Comparison of ENCODE assay signal across 14 cellular contexts in the genomic region with DNA sequence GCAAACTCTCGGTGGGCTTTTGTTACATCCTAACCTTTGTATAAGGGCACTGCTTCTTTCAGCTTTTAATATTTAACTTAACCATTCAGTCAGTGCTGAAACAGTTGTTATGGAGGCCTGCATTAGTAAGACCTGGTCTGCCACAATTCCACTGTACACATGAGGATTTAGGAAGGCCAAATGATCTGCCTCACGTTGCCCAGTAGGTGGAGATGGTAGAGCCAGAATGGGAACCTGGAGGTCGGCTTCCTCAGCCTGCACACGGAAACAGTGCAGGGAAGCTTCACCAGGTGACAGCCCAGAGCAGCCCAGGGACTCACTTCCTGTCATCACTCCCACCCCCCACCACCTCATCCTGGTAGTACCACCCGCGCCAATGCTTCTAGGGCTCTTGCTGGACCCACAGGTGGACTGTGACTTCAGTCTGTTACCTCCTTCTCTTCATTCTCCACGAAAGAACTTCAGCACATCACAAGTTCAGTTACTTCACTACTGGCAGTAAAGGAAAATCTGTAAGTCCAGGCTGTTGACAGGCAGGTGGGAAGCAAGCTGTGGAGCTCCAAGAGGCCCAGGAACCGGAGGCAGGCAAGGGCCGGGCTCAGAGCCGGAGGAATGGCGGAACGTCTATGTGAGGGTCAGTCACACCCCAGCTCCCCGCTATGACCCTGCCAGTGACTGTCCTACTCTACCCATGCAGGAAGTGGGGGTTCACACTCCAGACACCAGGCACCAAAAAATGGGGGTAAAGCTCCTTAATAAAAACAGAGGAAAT.
DNase-seq lines count a peak whose midpoint lies in the region; ATAC-seq and TF ChIP-seq lines count a peak whose summit lies in the region.
"Had no signal": no experiment of that assay in that cellular context is flagged by ENCODE, and none has a peak within 500 bp of the region (broad histone marks: within the 10 kb centered on the region; RNA-seq: fewer than 3 reads in every experiment).

No MANE protein-coding gene starts in this region.

- H3K36me3 ChIP-seq in cardiac muscle cell, result no peaks in the 10 kb centered on the region
- H3K36me3 ChIP-seq: uterus had no signal

- peak; percentile 5 to 35 for DNase-seq in cardiac muscle cell (ENCODE audit: low read depth in 1 of 2, low spot score in 1 of 2)
- no peak for DNase-seq in cardiac septum (ENCODE audit: low spot score)
- DNase-seq in SK-MEL-5 (ENCODE audit: low read depth, low spot score), result peak; percentile 40
- peak; percentile 27 for DNase-seq in kidney glomerular epithelial cell (lab: John Stamatoyannopoulos, UW)
- DNase-seq in NCI-H226, result no peak
- DNase-seq in stimulated activated CD4-positive, alpha-beta T cell treated with anti-CD3 and anti-CD28 coated beads, Interleukin-4, amount 100 ng/mL, for 24 hours, result no peak
- DNase-seq: activated CD8-positive, alpha-beta memory T cell treated with anti-CD3 and anti-CD28 coated beads, Interleukin-2, amount 50 U/mL, for 4 hours; activated naive CD8-positive, alpha-beta T cell treated with anti-CD3 and anti-CD28 coated beads, Interleukin-2, amount 10 ng/mL, durations not matched to agents 7 days and 5 days; cortex of kidney; Karpas-422; NCI-H2227 treated with DMSO at 0.1 percent for 48 hours; uterus had no signal

- no peaks in the 10 kb centered on the region for H3K27me3 ChIP-seq in cardiac muscle cell
- H3K27me3 ChIP-seq: uterus had no signal

- no peaks in the 10 kb centered on the region for H3K9me3 ChIP-seq in cardiac muscle cell (ENCODE audit: low read depth)
- H3K9me3 ChIP-seq: uterus had no signal

- ATAC-seq in GM19395 (IDR thresholded peaks at IDR 0.05; ENCODE audit: unreplicated experiment) (no peak), HG02970 (IDR thresholded peaks at IDR 0.05; ENCODE audit: low FRiP score, unreplicated experiment) (no peak)

- intact Hi-C loops in cardiac septum (cut with DNase I), result no loop called here

- H3K27ac ChIP-seq in cardiac muscle cell, result no peak overlapping the region
- H3K27ac ChIP-seq: uterus had no signal

- TF ChIP-seq CTCF in cardiac muscle cell (IDR thresholded peaks at IDR 0.05; ENCODE audit: low read depth, low read length), result peak; percentile 5

- H3K4me1 ChIP-seq in cardiac muscle cell (ENCODE audit: low read depth), result no peaks in the 10 kb centered on the region
- H3K4me1 ChIP-seq: uterus had no signal

- in situ Hi-C loops in SK-MEL-5 (cut with HindIII; ENCODE audit: low pct_unique_long_range_greater_than_20kb, low sequenced_read_pairs), result no loop called here

- no peak overlapping the region for H3K4me3 ChIP-seq in cardiac muscle cell
- H3K4me3 ChIP-seq: uterus had no signal

Comparison
In these comparisons a context has a peak if more than half of its experiments do, and no peak if none do; other contexts are left out.
1. DNase-seq: peak in cardiac muscle cell (2 of 2), SK-MEL-5 (single experiment) and kidney glomerular epithelial cell (single experiment); none in cardiac septum (single experiment), NCI-H226 (single experiment) and stimulated activated CD4-positive, alpha-beta T cell treated with anti-CD3 and anti-CD28 coated beads, Interleukin-4, amount 100 ng/mL, for 24 hours (single experiment).